17 cellular contexts compared by ENCODE assay signal in the genomic region with DNA sequence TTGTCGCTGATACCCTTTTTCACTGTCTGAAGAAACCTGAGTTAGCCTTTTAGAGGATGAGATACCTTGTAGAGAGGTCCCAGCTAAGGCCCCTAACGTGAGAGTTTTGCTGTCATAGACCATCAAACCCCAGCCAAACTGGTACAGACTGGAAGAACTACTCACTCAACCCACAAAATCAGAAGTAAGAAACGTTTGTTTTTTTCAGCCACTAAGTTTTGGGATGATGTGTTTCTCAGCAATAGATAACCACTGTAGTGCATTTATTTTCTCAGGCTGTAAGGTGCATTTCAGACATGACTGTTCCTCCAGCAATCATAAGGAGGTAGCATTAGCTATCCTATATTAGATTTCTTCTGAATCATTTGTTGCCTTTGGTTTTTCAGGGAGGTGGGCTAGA.
A peak's percentile ranks its signal among the peaks of the same experiment; 100 is the strongest.
DNase-seq lines count a peak whose midpoint lies in the region; ATAC-seq and TF ChIP-seq lines count a peak whose summit lies in the region.
"Had no signal": no experiment of that assay in that cellular context is flagged by ENCODE, and none has a peak within 500 bp of the region (broad histone marks: within the 10 kb centered on the region; RNA-seq: fewer than 3 reads in every experiment).

No MANE protein-coding gene starts in this region.

- peaks cover 7% of the 10 kb centered on the region for H3K4me1 Mint-ChIP-seq in neural progenitor cell
- H3K4me1 Mint-ChIP-seq in activated CD8-positive, alpha-beta T cell treated with anti-CD3 and anti-CD28 coated beads for 36 hours (ENCODE audit: low read depth): no peaks in the 10 kb centered on the region

- H2AFZ ChIP-seq in trophoblast cell (ENCODE audit: insufficient read depth, low read length, poor library complexity): no peak overlapping the region
- no peak overlapping the region for H2AFZ ChIP-seq in neural progenitor cell (replicated peaks)

- H3K4me3 ChIP-seq in trophoblast cell (ENCODE audit: low read depth, low read length) (no peak overlapping the region), A673 (ENCODE audit: low read depth, low read length, poor library complexity, severe bottlenecking) (no peak overlapping the region), neural progenitor cell (no peak overlapping the region)
- H3K4me3 ChIP-seq: skin epidermis, stomach had no signal

- intact Hi-C loops in A673 (cut with micrococcal nuclease; ENCODE audit: unreplicated experiment): no loop called here
- intact Hi-C loops in activated CD8-positive, alpha-beta T cell treated with anti-CD3 and anti-CD28 coated beads for 36 hours (cut with micrococcal nuclease): no loop called here

- no peaks in the 10 kb centered on the region for H3K79me1 ChIP-seq in trophoblast cell (ENCODE audit: low read length)

- DNase-seq in trophoblast cell (no peak), A673 (ENCODE audit: low spot score) (no peak), neural progenitor cell (ENCODE audit: low spot score) (no peak)
- no peak for DNase-seq in activated CD8-positive, alpha-beta T cell treated with anti-CD3 and anti-CD28 coated beads for 36 hours
- DNase-seq: activated CD8-positive, alpha-beta memory T cell treated with anti-CD3 and anti-CD28 coated beads for 24 hours; activated naive CD4-positive, alpha-beta T cell treated with anti-CD3 and anti-CD28 coated beads for 36 hours; BE2C; effector CD8-positive, alpha-beta T cell; mesendoderm; SK-N-SH; stomach had no signal

- TF ChIP-seq CTCF in A673 (conservative IDR thresholded peaks at IDR 0.05; ENCODE audit: low read depth, low read length) (no peak), neural progenitor cell (IDR thresholded peaks at IDR 0.05) (no peak)
- no peak for TF ChIP-seq CTCF in activated CD8-positive, alpha-beta T cell treated with anti-CD3 and anti-CD28 coated beads for 36 hours (IDR thresholded peaks at IDR 0.05)

- H3K27ac Mint-ChIP-seq in neural progenitor cell: no peak overlapping the region
- H3K27ac Mint-ChIP-seq in activated CD8-positive, alpha-beta T cell treated with anti-CD3 and anti-CD28 coated beads for 36 hours: no peak overlapping the region
- H3K27ac Mint-ChIP-seq: activated naive CD4-positive, alpha-beta T cell treated with anti-CD3 and anti-CD28 coated beads for 36 hours had no signal

- no peaks in the 10 kb centered on the region for H3K36me3 ChIP-seq in trophoblast cell (ENCODE audit: control insufficient read depth in 1 of 2, insufficient read depth in 2 of 2, low read length in 2 of 2)
- H3K36me3 ChIP-seq in A673 (ENCODE audit: insufficient read depth, low read length, poor library complexity, severe bottlenecking): no peaks in the 10 kb centered on the region
- no peaks in the 10 kb centered on the region for H3K36me3 ChIP-seq in neural progenitor cell
- H3K36me3 ChIP-seq: BE2C, neutrophil, stomach had no signal

- ATAC-seq in GM18870 (IDR thresholded peaks at IDR 0.05; ENCODE audit: unreplicated experiment) (peak; percentile 92), GM21529 (IDR thresholded peaks at IDR 0.05; ENCODE audit: unreplicated experiment) (peak; percentile 89), HG02981 (IDR thresholded peaks at IDR 0.05; ENCODE audit: unreplicated experiment) (peak; percentile 83), HG03565 (IDR thresholded peaks at IDR 0.05; ENCODE audit: unreplicated experiment) (peak; percentile 73)
- no peak for ATAC-seq in activated CD8-positive, alpha-beta T cell treated with anti-CD3 and anti-CD28 coated beads for 36 hours

- H3K4me3 Mint-ChIP-seq in neural progenitor cell: no peak overlapping the region
- no peak overlapping the region for H3K4me3 Mint-ChIP-seq in activated CD8-positive, alpha-beta T cell treated with anti-CD3 and anti-CD28 coated beads for 36 hours
- H3K4me3 Mint-ChIP-seq: activated naive CD4-positive, alpha-beta T cell treated with anti-CD3 and anti-CD28 coated beads for 36 hours had no signal

- H3K4ac ChIP-seq in trophoblast cell (ENCODE audit: low read depth, low read length): no peak overlapping the region

- H3K9me3 Mint-ChIP-seq in neural progenitor cell: peaks cover 7% of the 10 kb centered on the region
- H3K9me3 Mint-ChIP-seq in activated CD8-positive, alpha-beta T cell treated with anti-CD3 and anti-CD28 coated beads for 36 hours: no peaks in the 10 kb centered on the region

- no peak overlapping the region for H4K8ac ChIP-seq in trophoblast cell (ENCODE audit: low read depth, low read length)

- H3K9me3 ChIP-seq in trophoblast cell (ENCODE audit: insufficient read depth, low read depth, low read length): no peaks in the 10 kb centered on the region
- H3K9me3 ChIP-seq in A673 (ENCODE audit: low read depth, low read length, poor library complexity, severe bottlenecking): peaks cover 9% of the 10 kb centered on the region
- H3K9me3 ChIP-seq in neural progenitor cell (ENCODE audit: low read depth): no peaks in the 10 kb centered on the region
- H3K9me3 ChIP-seq: BE2C, neutrophil, SK-N-SH, stomach had no signal

- no peak overlapping the region for H2AK5ac ChIP-seq in trophoblast cell (ENCODE audit: low read length)

- H3K27me3 Mint-ChIP-seq in neural progenitor cell (ENCODE audit: insufficient read depth, low read depth): no peaks in the 10 kb centered on the region
- H3K27me3 Mint-ChIP-seq in activated CD8-positive, alpha-beta T cell treated with anti-CD3 and anti-CD28 coated beads for 36 hours: no peaks in the 10 kb centered on the region

- no TSS peak for BruUV-seq in A673 (replicated peaks; lab: Mats Ljungman, UMichigan)

- H3K4me1 ChIP-seq in trophoblast cell (ENCODE audit: control insufficient read depth in 1 of 2, insufficient read depth in 2 of 2, low read length in 2 of 2) (no peaks in the 10 kb centered on the region), A673 (ENCODE audit: insufficient read depth, low read length, poor library complexity, severe bottlenecking) (no peaks in the 10 kb centered on the region), neural progenitor cell (peaks cover 11% of the 10 kb centered on the region)
- H3K4me1 ChIP-seq: BE2C, stomach had no signal

- CTCF ChIA-PET in A673 (lab: Charles Lee): no interaction called here
- CTCF ChIA-PET in activated CD8-positive, alpha-beta T cell treated with anti-CD3 and anti-CD28 coated beads for 36 hours (lab: Charles Lee): interaction anchor here (0.9 to 1.1 kb wide), 2 partner anchors 14 to 60 kb away, joined by 3 read pairs; no protein-coding TSS in a partner anchor

- H3K79me2 ChIP-seq in trophoblast cell (ENCODE audit: control insufficient read depth, insufficient read depth, low read length, poor library complexity): no peaks in the 10 kb centered on the region
- no peaks in the 10 kb centered on the region for H3K79me2 ChIP-seq in neural progenitor cell (ENCODE audit: low read depth)

- no peak overlapping the region for H3K27ac ChIP-seq in trophoblast cell (ENCODE audit: low read depth, low read length)
- no peak overlapping the region for H3K27ac ChIP-seq in A673 (ENCODE audit: low read depth, low read length, poor library complexity, severe bottlenecking)
- no peak overlapping the region for H3K27ac ChIP-seq in neural progenitor cell
- H3K27ac ChIP-seq: neutrophil, skin epidermis, stomach had no signal

- no peak overlapping the region for H3K14ac ChIP-seq in trophoblast cell (ENCODE audit: low read length)

- H3F3A ChIP-seq in neural progenitor cell (ENCODE audit: low read depth): no peaks in the 10 kb centered on the region

- H2BK120ac ChIP-seq in trophoblast cell (ENCODE audit: insufficient read depth, low read length, poor library complexity): no peak overlapping the region

- no peak overlapping the region for H2BK5ac ChIP-seq in trophoblast cell (ENCODE audit: low read depth, low read length, poor library complexity)

- WGBS in trophoblast cell (ENCODE audit: extremely low coverage, insufficient coverage, insufficient read length): no CpG with 5 or more reads among the region's 3 CpGs

- H3K4me2 ChIP-seq in trophoblast cell (ENCODE audit: low read length) (no peak overlapping the region), neural progenitor cell (no peak overlapping the region)
- H3K4me2 ChIP-seq: SK-N-SH had no signal

- peaks cover 2% of the 10 kb centered on the region for H3K36me3 Mint-ChIP-seq in neural progenitor cell
- no peaks in the 10 kb centered on the region for H3K36me3 Mint-ChIP-seq in activated CD8-positive, alpha-beta T cell treated with anti-CD3 and anti-CD28 coated beads for 36 hours (ENCODE audit: low read depth)

- POLR2A ChIA-PET in A673 (lab: Charles Lee; ENCODE audit: low non-redundant PET): no interaction called here
- POLR2A ChIA-PET in activated CD8-positive, alpha-beta T cell treated with anti-CD3 and anti-CD28 coated beads for 36 hours (lab: Charles Lee): no interaction called here

- no peak overlapping the region for H3K23ac ChIP-seq in trophoblast cell (ENCODE audit: low read length)

- H4K12ac ChIP-seq in trophoblast cell (ENCODE audit: low read depth, low read length): no peak overlapping the region

- H3K27me3 ChIP-seq in trophoblast cell (ENCODE audit: insufficient read depth, low read length): no peaks in the 10 kb centered on the region
- H3K27me3 ChIP-seq in A673 (replicated peaks; ENCODE audit: insufficient read depth, low read depth, low read length, poor library complexity): no peaks in the 10 kb centered on the region
- H3K27me3 ChIP-seq in neural progenitor cell: no peaks in the 10 kb centered on the region
- H3K27me3 ChIP-seq: BE2C, neutrophil, stomach had no signal

- H4K91ac ChIP-seq in trophoblast cell (ENCODE audit: low read depth, low read length): no peak overlapping the region

- H3K18ac ChIP-seq in trophoblast cell (ENCODE audit: low read length): no peak overlapping the region

- H3K9ac ChIP-seq in trophoblast cell (ENCODE audit: low read length) (no peak overlapping the region), neural progenitor cell (no peak overlapping the region)
- H3K9ac ChIP-seq: SK-N-SH had no signal

- H2BK12ac ChIP-seq in trophoblast cell (ENCODE audit: low read length): no peak overlapping the region

- H4K20me1 ChIP-seq in neural progenitor cell (ENCODE audit: low read depth): no peaks in the 10 kb centered on the region
